Comparison of ENCODE assay signal across 8 cellular contexts in genomic region chr13:111153279-111153976, GRCh38. TPM values are rescaled to one million over a fixed set of nuclear protein-coding genes. Genes with fewer than 3 reads are reported as not detected.
DNase-seq lines count a peak whose midpoint lies in the region; ATAC-seq and TF ChIP-seq lines count a peak whose summit lies in the region.

No MANE protein-coding gene starts in this region.

- no peaks in the 10 kb centered on the region for H3K9me3 ChIP-seq in KOPT-K1 (ENCODE audit: insufficient read depth, low read length, poor library complexity, severe bottlenecking)

- peak; percentile 3 for TF ChIP-seq CTCF in fibroblast of mammary gland (conservative IDR thresholded peaks at IDR 0.05; ENCODE audit: control insufficient read depth, insufficient read depth, low read depth, low read length)
- no peak for TF ChIP-seq CTCF in natural killer cell (IDR thresholded peaks at IDR 0.05)

- peak; percentile 93 for DNase-seq in Daoy (ENCODE audit: low read depth)
- peak; percentile 90 for DNase-seq in RKO (ENCODE audit: low spot score)
- peak; percentile 86 for DNase-seq in fibroblast of mammary gland (ENCODE audit: low read depth)
- peak; percentile 93 for DNase-seq in natural killer cell
- DNase-seq in stimulated activated naive CD4-positive, alpha-beta T cell (lab: John Stamatoyannopoulos, UW): peak; percentile 85 to 93 (median 90)

- H3K9me3 Mint-ChIP-seq in activated T-helper 17 cell treated with anti-CD3 and anti-CD28 coated beads, Interleukin-2, amount 50 U/mL, for 72 hours: no peaks in the 10 kb centered on the region
- no peaks in the 10 kb centered on the region for H3K9me3 Mint-ChIP-seq in natural killer cell

- peak overlapping the region; percentile 79 for H3K27ac ChIP-seq in KOPT-K1 (ENCODE audit: low read depth, low read length, poor library complexity, severe bottlenecking)

- H3K4me3 Mint-ChIP-seq in activated T-helper 17 cell treated with anti-CD3 and anti-CD28 coated beads, Interleukin-2, amount 50 U/mL, for 72 hours: peak overlapping the region; percentile 96
- peak overlapping the region; percentile 93 for H3K4me3 Mint-ChIP-seq in natural killer cell

- H3K27ac Mint-ChIP-seq in activated T-helper 17 cell treated with anti-CD3 and anti-CD28 coated beads, Interleukin-2, amount 50 U/mL, for 72 hours: peak overlapping the region; percentile 96
- H3K27ac Mint-ChIP-seq in natural killer cell: peak overlapping the region; percentile 90 to 92

- H3K4me1 Mint-ChIP-seq in activated T-helper 17 cell treated with anti-CD3 and anti-CD28 coated beads, Interleukin-2, amount 50 U/mL, for 72 hours: no peaks in the 10 kb centered on the region
- peaks cover 21 to 25% of the 10 kb centered on the region in 2 donors for H3K4me1 Mint-ChIP-seq in natural killer cell

- ATAC-seq in GM21825 (IDR thresholded peaks at IDR 0.05; ENCODE audit: unreplicated experiment) (peak; percentile 90), natural killer cell (peak; percentile 82 to 93 (median 88))
- peak; percentile 92 for ATAC-seq in activated T-helper 17 cell treated with anti-CD3 and anti-CD28 coated beads, Interleukin-2, amount 50 U/mL, for 72 hours (replicated peaks)

- intact Hi-C loops in natural killer cell (cut with micrococcal nuclease): loop anchor here (1.0 to 2.0 kb wide), 3 partner anchors 24 to 239 kb away; partner anchors contain the start of gene ANKRD10

- H3K36me3 Mint-ChIP-seq in activated T-helper 17 cell treated with anti-CD3 and anti-CD28 coated beads, Interleukin-2, amount 50 U/mL, for 72 hours (ENCODE audit: low read depth): peaks cover 33% of the 10 kb centered on the region
- no peaks in the 10 kb centered on the region for H3K36me3 Mint-ChIP-seq in natural killer cell

- H3K27me3 Mint-ChIP-seq in activated T-helper 17 cell treated with anti-CD3 and anti-CD28 coated beads, Interleukin-2, amount 50 U/mL, for 72 hours: no peaks in the 10 kb centered on the region
- H3K27me3 Mint-ChIP-seq in natural killer cell (ENCODE audit: low read depth in 2 of 2): peaks cover 3 to 4% of the 10 kb centered on the region in 2 donors

- peak overlapping the region; percentile 82 for H3K4me3 ChIP-seq in fibroblast of mammary gland (ENCODE audit: control insufficient read depth, low read depth, low read length)

- peaks cover 10% of the 10 kb centered on the region for H3K36me3 ChIP-seq in KOPT-K1 (ENCODE audit: insufficient read depth, low read length)

RNA-seq across cellular contexts. Expression of gene ARHGEF7, which starts 38.3 kb away (rescaled TPM):
- 8.8 and 12.6 TPM in 2 replicates for total RNA-seq in Daoy (2014; rRNA removed; shearing (Covaris generic))
- total RNA-seq in activated T-helper 17 cell treated with anti-CD3 and anti-CD28 coated beads, Interleukin-2, amount 50 U/mL, for 72 hours: 100 to 1,000 TPM in 1 of 2 donors, 10 to 100 TPM in 1; 70.2 to 127 TPM
- 100 to 1,000 TPM in 2 of 3 donors, 10 to 100 TPM in 1; 99.9 to 135 (median 105) TPM for total RNA-seq in natural killer cell

Comparison
In these comparisons a context has a peak if more than half of its experiments do, and no peak if none do; other contexts are left out.
1. Peak in every context shown above with its lines: DNase-seq, ATAC-seq, H3K4me3 ChIP-seq and H3K27ac ChIP-seq.